ENCODE assay signal across 1 cellular context in the genomic region with DNA sequence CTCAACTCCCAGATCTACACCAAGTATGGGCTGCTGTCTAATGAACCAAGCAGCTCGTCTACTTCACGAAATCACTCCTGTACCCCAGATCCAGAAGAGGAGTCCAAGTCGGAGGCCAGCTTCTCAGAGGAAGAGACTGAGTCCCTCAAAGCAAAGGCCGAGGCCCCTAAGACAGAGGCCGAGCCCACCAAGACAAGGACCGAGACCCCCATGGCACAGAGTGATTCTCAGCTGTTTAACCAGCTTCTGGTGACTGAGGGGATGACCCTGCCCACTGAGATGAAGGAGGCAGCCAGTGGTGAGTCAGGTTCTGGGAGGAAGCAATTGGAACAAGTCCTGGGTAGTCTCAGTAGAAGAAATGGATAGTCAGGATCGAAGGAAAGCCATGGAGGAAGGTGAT.
TF ChIP-seq lines count a peak whose summit lies in the region.

No MANE protein-coding gene starts in this region.

TF ChIP-seq in WTC11, 78 proteins besides CTCF, POLR2A, EP300 and RAD21 (continued from another document):
- TF ChIP-seq, protein P1, sequence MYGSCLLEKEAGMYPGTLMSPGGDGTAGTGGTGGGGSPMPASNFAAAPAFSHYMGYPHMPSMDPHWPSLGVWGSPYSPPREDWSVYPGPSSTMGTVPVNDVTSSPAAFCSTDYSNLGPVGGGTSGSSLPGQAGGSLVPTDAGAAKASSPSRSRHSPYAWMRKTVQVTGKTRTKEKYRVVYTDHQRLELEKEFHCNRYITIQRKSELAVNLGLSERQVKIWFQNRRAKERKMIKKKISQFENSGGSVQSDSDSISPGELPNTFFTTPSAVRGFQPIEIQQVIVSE (CRISPR knock-in tag; IDR thresholded peaks at IDR 0.05; ENCODE audit: borderline replicate concordance), result no peak
- TF ChIP-seq ZNF232 (CRISPR knock-in tag; IDR thresholded peaks at IDR 0.05) (no peak), SP1 (CRISPR knock-in tag; conservative IDR thresholded peaks at IDR 0.05) (no peak), IRF2 (CRISPR knock-in tag; IDR thresholded peaks at IDR 0.05; ENCODE audit: borderline replicate concordance, low read depth) (no peak), ZNF416 (CRISPR knock-in tag; IDR thresholded peaks at IDR 0.05) (no peak), PRDM15 (CRISPR knock-in tag; IDR thresholded peaks at IDR 0.05) (no peak), NR3C1 (CRISPR knock-in tag; conservative IDR thresholded peaks at IDR 0.05; ENCODE audit: low read depth) (no peak), EMX1 (CRISPR knock-in tag; IDR thresholded peaks at IDR 0.05) (no peak), RORB (CRISPR knock-in tag; IDR thresholded peaks at IDR 0.05) (no peak), MXD4 (CRISPR knock-in tag; IDR thresholded peaks at IDR 0.05; ENCODE audit: borderline replicate concordance) (no peak)
- TF ChIP-seq, protein P2, sequence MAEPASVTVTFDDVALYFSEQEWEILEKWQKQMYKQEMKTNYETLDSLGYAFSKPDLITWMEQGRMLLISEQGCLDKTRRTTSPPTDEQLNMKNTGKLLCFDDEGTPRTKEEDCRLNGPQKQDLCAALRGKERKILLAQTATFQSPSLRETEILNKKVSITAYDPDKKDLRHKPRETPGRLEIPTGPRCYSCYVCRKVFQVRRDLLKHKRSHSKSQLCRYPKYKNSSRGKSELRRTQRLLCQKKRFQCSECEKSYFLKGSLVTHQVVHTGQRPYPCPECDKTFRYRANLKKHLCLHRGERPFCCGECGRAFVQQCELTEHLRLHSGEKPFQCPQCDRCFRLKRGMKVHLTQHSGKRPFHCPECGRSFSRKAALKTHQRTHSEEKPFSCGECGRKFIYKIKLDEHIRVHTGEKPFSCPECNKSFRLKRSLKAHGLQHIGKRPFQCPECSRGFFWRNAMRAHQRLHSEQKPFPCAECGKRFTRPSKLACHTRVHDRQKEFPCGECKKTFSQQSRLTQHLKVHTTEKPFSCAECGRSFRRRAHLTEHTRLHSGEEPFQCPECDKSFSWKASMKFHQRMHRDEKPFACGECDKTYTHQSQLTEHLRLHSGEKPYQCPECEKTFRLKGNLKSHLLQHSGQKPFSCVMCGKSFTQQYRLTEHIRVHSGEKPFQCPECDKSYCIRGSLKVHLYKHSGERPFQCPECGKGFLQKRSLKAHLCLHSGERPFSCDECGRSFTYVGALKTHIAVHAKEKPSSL (CRISPR knock-in tag; conservative IDR thresholded peaks at IDR 0.05), result no peak
- TF ChIP-seq, protein P3, sequence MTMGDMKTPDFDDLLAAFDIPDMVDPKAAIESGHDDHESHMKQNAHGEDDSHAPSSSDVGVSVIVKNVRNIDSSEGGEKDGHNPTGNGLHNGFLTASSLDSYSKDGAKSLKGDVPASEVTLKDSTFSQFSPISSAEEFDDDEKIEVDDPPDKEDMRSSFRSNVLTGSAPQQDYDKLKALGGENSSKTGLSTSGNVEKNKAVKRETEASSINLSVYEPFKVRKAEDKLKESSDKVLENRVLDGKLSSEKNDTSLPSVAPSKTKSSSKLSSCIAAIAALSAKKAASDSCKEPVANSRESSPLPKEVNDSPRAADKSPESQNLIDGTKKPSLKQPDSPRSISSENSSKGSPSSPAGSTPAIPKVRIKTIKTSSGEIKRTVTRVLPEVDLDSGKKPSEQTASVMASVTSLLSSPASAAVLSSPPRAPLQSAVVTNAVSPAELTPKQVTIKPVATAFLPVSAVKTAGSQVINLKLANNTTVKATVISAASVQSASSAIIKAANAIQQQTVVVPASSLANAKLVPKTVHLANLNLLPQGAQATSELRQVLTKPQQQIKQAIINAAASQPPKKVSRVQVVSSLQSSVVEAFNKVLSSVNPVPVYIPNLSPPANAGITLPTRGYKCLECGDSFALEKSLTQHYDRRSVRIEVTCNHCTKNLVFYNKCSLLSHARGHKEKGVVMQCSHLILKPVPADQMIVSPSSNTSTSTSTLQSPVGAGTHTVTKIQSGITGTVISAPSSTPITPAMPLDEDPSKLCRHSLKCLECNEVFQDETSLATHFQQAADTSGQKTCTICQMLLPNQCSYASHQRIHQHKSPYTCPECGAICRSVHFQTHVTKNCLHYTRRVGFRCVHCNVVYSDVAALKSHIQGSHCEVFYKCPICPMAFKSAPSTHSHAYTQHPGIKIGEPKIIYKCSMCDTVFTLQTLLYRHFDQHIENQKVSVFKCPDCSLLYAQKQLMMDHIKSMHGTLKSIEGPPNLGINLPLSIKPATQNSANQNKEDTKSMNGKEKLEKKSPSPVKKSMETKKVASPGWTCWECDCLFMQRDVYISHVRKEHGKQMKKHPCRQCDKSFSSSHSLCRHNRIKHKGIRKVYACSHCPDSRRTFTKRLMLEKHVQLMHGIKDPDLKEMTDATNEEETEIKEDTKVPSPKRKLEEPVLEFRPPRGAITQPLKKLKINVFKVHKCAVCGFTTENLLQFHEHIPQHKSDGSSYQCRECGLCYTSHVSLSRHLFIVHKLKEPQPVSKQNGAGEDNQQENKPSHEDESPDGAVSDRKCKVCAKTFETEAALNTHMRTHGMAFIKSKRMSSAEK (CRISPR knock-in tag; IDR thresholded peaks at IDR 0.05; ENCODE audit: borderline replicate concordance), result no peak
